1 cellular context compared by ENCODE assay signal in the genomic region with DNA sequence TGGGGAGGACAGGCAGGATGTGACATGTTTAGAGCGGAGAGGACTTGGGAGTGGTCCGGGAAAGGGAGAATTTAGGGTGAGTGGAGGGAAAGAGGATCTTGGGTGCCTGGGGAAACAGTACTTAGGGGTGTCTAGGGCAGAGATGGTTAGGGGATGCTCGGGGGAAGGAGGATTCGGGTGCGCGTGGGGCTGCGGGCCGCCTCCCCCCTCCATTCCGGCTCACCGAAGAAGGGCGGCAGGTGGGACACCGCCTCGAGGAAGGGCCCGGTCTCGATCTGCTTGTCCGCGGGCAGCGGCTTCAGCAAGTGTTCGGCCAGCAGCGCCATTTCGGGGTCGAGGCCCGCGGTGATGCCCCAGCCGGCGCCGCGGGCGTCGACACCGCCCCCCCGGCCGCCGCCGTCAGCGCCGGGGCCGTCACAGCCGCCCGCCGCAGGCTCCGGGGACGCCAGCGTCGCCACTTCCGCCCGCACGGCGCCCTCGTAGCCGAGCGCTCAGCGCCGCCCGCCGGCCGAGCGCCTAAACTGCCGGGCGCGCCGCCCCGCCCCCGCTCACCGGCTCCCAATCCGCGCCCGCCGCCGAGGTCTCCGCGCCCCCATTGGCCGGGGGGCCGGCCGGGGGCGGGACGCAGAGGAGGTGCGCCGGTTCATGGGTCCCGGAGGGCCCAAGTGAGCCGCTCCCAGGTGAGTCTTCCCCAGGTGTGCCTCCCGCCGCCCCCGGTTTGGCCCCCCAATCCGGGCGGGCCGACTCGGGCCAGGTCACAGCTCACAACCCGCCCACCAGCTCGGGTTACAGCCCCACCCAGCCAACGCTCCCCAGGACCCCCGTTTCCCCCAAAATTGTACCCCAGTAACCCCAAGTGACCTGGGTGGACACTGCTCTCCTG.
TF ChIP-seq lines count a peak whose summit lies in the region.

A gene with protein sequence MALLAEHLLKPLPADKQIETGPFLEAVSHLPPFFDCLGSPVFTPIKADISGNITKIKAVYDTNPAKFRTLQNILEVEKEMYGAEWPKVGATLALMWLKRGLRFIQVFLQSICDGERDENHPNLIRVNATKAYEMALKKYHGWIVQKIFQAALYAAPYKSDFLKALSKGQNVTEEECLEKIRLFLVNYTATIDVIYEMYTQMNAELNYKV (minus strand): TSS at position 493 of the 883 bp plus-strand sequence. CDS start 167 bp downstream, at position 326.

TF ChIP-seq in HEK293T, 16 proteins besides CTCF, POLR2A, EP300 and RAD21 (continued from another document):
- no peak for TF ChIP-seq TARDBP (IDR thresholded peaks at IDR 0.05)
TF ChIP-seq in HEK293T: peak in this region for 3.
